Comparison of ENCODE assay signal across 13 cellular contexts in the genomic region with DNA sequence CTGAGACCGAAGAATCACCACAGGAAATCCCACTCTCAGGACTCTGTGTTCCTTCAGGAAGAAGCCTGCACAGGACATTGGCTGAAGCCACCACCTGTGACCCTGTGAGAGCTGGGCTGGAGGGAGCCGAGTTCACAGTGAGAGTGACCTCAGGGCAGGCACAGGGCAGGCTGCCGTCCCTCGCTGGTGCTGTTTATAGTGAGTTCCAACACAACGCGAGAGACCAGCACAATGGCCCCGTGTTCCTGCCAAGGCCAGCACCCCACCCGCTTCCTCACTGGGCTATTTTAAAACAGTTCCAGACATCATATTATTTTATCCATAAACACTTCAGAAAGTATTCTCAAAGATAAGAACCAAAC. TPM values are rescaled to one million over a fixed set of nuclear protein-coding genes. Genes with fewer than 3 reads are reported as not detected.
DNase-seq lines count a peak whose midpoint lies in the region; ATAC-seq and TF ChIP-seq lines count a peak whose summit lies in the region.
"Had no signal": no experiment of that assay in that cellular context is flagged by ENCODE, and none has a peak within 500 bp of the region (broad histone marks: within the 10 kb centered on the region; RNA-seq: fewer than 3 reads in every experiment).

No MANE protein-coding gene starts in this region.

- H3K4me3 Mint-ChIP-seq in neural progenitor cell: no peak overlapping the region
- no peak overlapping the region for H3K4me3 Mint-ChIP-seq in type B pancreatic cell
- H3K4me3 Mint-ChIP-seq in glutamatergic neuron (ENCODE audit: unreplicated experiment): no peak overlapping the region
- H3K4me3 Mint-ChIP-seq: stimulated activated effector memory CD8-positive, alpha-beta T cell treated with anti-CD3 and anti-CD28 coated beads, Interleukin-12 subunit alpha, Interleukin-12 subunit beta, amount 100 ng/mL, for 72 hours had no signal

- H3K36me3 Mint-ChIP-seq in neural progenitor cell: no peaks in the 10 kb centered on the region
- no peaks in the 10 kb centered on the region for H3K36me3 Mint-ChIP-seq in type B pancreatic cell
- H3K36me3 Mint-ChIP-seq in glutamatergic neuron (ENCODE audit: unreplicated experiment): no peaks in the 10 kb centered on the region

- H3K4me3 ChIP-seq in RWPE2 (ENCODE audit: severe bottlenecking) (no peak overlapping the region), neural progenitor cell (no peak overlapping the region)

- H3K9ac ChIP-seq in neural progenitor cell: no peak overlapping the region

- no peaks in the 10 kb centered on the region for H4K20me1 ChIP-seq in neural progenitor cell (ENCODE audit: low read depth)

- H3K36me3 ChIP-seq in RWPE2 (ENCODE audit: low read depth) (no peaks in the 10 kb centered on the region), neural progenitor cell (no peaks in the 10 kb centered on the region)

- no peak for ATAC-seq in RWPE2 (ENCODE audit: low read depth)
- ATAC-seq in Right ventricle myocardium inferior: peak; percentile 84
- no peak for ATAC-seq in omental fat pad (ENCODE audit: low FRiP score)
- ATAC-seq: HCT116; left colon; stimulated activated effector memory CD8-positive, alpha-beta T cell treated with anti-CD3 and anti-CD28 coated beads, Interleukin-12 subunit alpha, Interleukin-12 subunit beta, amount 100 ng/mL, for 72 hours had no signal

- H3K27ac Mint-ChIP-seq in neural progenitor cell: peak overlapping the region; percentile 37
- H3K27ac Mint-ChIP-seq in type B pancreatic cell: no peak overlapping the region
- no peak overlapping the region for H3K27ac Mint-ChIP-seq in glutamatergic neuron (ENCODE audit: unreplicated experiment)

- H3K9me3 ChIP-seq in RWPE2 (ENCODE audit: severe bottlenecking): no peaks in the 10 kb centered on the region
- no peaks in the 10 kb centered on the region for H3K9me3 ChIP-seq in neural progenitor cell (ENCODE audit: low read depth)

- H3K27ac ChIP-seq in RWPE2 (ENCODE audit: poor library complexity, severe bottlenecking) (peak overlapping the region; percentile 61), neural progenitor cell (no peak overlapping the region)

- H3F3A ChIP-seq in neural progenitor cell (ENCODE audit: low read depth): no peaks in the 10 kb centered on the region

- no peak overlapping the region for H2AFZ ChIP-seq in neural progenitor cell (replicated peaks)

- peaks cover 10% of the 10 kb centered on the region for H3K27me3 Mint-ChIP-seq in neural progenitor cell (ENCODE audit: insufficient read depth, low read depth)
- no peaks in the 10 kb centered on the region for H3K27me3 Mint-ChIP-seq in type B pancreatic cell
- peaks cover 4% of the 10 kb centered on the region for H3K27me3 Mint-ChIP-seq in glutamatergic neuron (ENCODE audit: unreplicated experiment)

- TF ChIP-seq CTCF in RWPE2 (IDR thresholded peaks at IDR 0.05; ENCODE audit: poor library complexity, severe bottlenecking) (no peak), neural progenitor cell (IDR thresholded peaks at IDR 0.05) (no peak), type B pancreatic cell (conservative IDR thresholded peaks at IDR 0.05) (no peak), glutamatergic neuron (IDR thresholded peaks at IDR 0.05; ENCODE audit: partially characterized antibody, unreplicated experiment) (no peak), omental fat pad (IDR thresholded peaks at IDR 0.05) (no peak)

- H3K4me1 ChIP-seq in RWPE2 (ENCODE audit: insufficient read depth, poor library complexity, severe bottlenecking): peaks cover 2% of the 10 kb centered on the region
- peaks cover 11% of the 10 kb centered on the region for H3K4me1 ChIP-seq in neural progenitor cell

- no peak for DNase-seq in RWPE2 (ENCODE audit: low spot score)
- peak; percentile 84 for DNase-seq in Right ventricle myocardium inferior (ENCODE audit: missing footprints)
- no peak for DNase-seq in neural progenitor cell (ENCODE audit: low spot score)
- DNase-seq in type B pancreatic cell (ENCODE audit: extremely low spot score, unreplicated experiment): peak; percentile 53
- DNase-seq in glutamatergic neuron: no peak
- no peak for DNase-seq in omental fat pad (ENCODE audit: low spot score)
- no peak for DNase-seq in SIG-M5 (lab: John Stamatoyannopoulos, UW)
- DNase-seq: left colon; NCI-H1048; NCI-H510A treated with DMSO at 0.1 percent for 48 hours; stimulated activated CD4-positive, alpha-beta T cell treated with anti-CD3 and anti-CD28 coated beads, Interleukin-2, amount 100 ng/mL, for 48 hours had no signal

- no peaks in the 10 kb centered on the region for H3K79me2 ChIP-seq in neural progenitor cell (ENCODE audit: low read depth)

- H3K27me3 ChIP-seq in RWPE2 (ENCODE audit: insufficient read depth, poor library complexity, severe bottlenecking): no peaks in the 10 kb centered on the region
- no peaks in the 10 kb centered on the region for H3K27me3 ChIP-seq in neural progenitor cell

- H3K4me1 Mint-ChIP-seq in neural progenitor cell (peaks cover 66% of the 10 kb centered on the region), type B pancreatic cell (ENCODE audit: unreplicated experiment) (peaks cover 9% of the 10 kb centered on the region), glutamatergic neuron (ENCODE audit: low read depth, unreplicated experiment) (peaks cover 6% of the 10 kb centered on the region)

- H3K9me3 Mint-ChIP-seq in neural progenitor cell: peaks cover 2% of the 10 kb centered on the region
- no peaks in the 10 kb centered on the region for H3K9me3 Mint-ChIP-seq in type B pancreatic cell
- H3K9me3 Mint-ChIP-seq in glutamatergic neuron (ENCODE audit: unreplicated experiment): peaks cover 3% of the 10 kb centered on the region
- H3K9me3 Mint-ChIP-seq: stimulated activated effector memory CD8-positive, alpha-beta T cell treated with anti-CD3 and anti-CD28 coated beads, Interleukin-12 subunit alpha, Interleukin-12 subunit beta, amount 100 ng/mL, for 72 hours had no signal

- no peak overlapping the region for H3K4me2 ChIP-seq in neural progenitor cell

- intact Hi-C loops in Right ventricle myocardium inferior (cut with DNase I): loop anchor here (1.0 to 2.0 kb wide), 2 partner anchors 18 to 45 kb away; a partner anchor contains a TSS

RNA-seq across cellular contexts. Expression of a gene that starts 18.4 kb away (rescaled TPM):
- total RNA-seq in Right ventricle myocardium inferior: 189 TPM
- 12.8 and 31.7 TPM in 2 replicates for total RNA-seq in neural progenitor cell (ENCODE audit: low replicate concordance)
- total RNA-seq in type B pancreatic cell (ENCODE audit: low replicate concordance): 42.9 and 102 TPM in 2 replicates
- total RNA-seq in glutamatergic neuron (ENCODE audit: unreplicated experiment): 47.6 TPM
- 100 to 1,000 TPM; 129 to 207 (median 164) TPM for total RNA-seq in omental fat pad

Comparison
In these comparisons a context has a peak if more than half of its experiments do, and no peak if none do; other contexts are left out.
1. DNase-seq: peak in Right ventricle myocardium inferior (single experiment) and type B pancreatic cell (single experiment); none in RWPE2 (single experiment), neural progenitor cell (single experiment), glutamatergic neuron (single experiment), omental fat pad (single experiment) and SIG-M5 (single experiment).